In genomic region chr14:102220031-102220430, GRCh38 we compare ENCODE assay signal across 10 cellular contexts.
DNase-seq lines count a peak whose midpoint lies in the region; ATAC-seq lines count a peak whose summit lies in the region.
"Had no signal": no experiment of that assay in that cellular context is flagged by ENCODE, and none has a peak within 500 bp of the region (broad histone marks: within the 10 kb centered on the region; RNA-seq: fewer than 3 reads in every experiment).

No MANE protein-coding gene starts in this region.

- peaks cover 4% of the 10 kb centered on the region for H3K4me1 Mint-ChIP-seq in activated naive CD4-positive, alpha-beta T cell treated with anti-CD3 and anti-CD28 coated beads, Interleukin-2, amount 10 ng/mL, durations not matched to agents 7 days and 5 days
- H3K4me1 Mint-ChIP-seq in activated T-helper 2 cell treated with anti-CD3 and anti-CD28 coated beads, Interferon-gamma antibody, Interleukin-2, Interleukin-4, amounts not matched to agents 10 μg/mL and 5 μg/mL and 100 μg/mL, durations not matched to agents 14 hours and 24 hours and 36 hours (ENCODE audit: low read depth), result peaks cover 1% of the 10 kb centered on the region

- H3K27me3 Mint-ChIP-seq in activated naive CD4-positive, alpha-beta T cell treated with anti-CD3 and anti-CD28 coated beads, Interleukin-2, amount 10 ng/mL, durations not matched to agents 7 days and 5 days, result no peaks in the 10 kb centered on the region
- no peaks in the 10 kb centered on the region for H3K27me3 Mint-ChIP-seq in activated T-helper 2 cell treated with anti-CD3 and anti-CD28 coated beads, Interferon-gamma antibody, Interleukin-2, Interleukin-4, amounts not matched to agents 10 μg/mL and 5 μg/mL and 100 μg/mL, durations not matched to agents 14 hours and 24 hours and 36 hours (ENCODE audit: low read depth)

- no peak overlapping the region for H3K4me3 Mint-ChIP-seq in activated naive CD4-positive, alpha-beta T cell treated with anti-CD3 and anti-CD28 coated beads, Interleukin-2, amount 10 ng/mL, durations not matched to agents 7 days and 5 days
- no peak overlapping the region for H3K4me3 Mint-ChIP-seq in activated T-helper 2 cell treated with anti-CD3 and anti-CD28 coated beads, Interferon-gamma antibody, Interleukin-2, Interleukin-4, amounts not matched to agents 10 μg/mL and 5 μg/mL and 100 μg/mL, durations not matched to agents 14 hours and 24 hours and 36 hours (ENCODE audit: low read depth)

- peak; percentile 98 for ATAC-seq in GM21786 (IDR thresholded peaks at IDR 0.05; ENCODE audit: unreplicated experiment)
- peak; percentile 87 for ATAC-seq in HG03460 (IDR thresholded peaks at IDR 0.05; ENCODE audit: unreplicated experiment)
- no peak for ATAC-seq in stimulated activated naive CD8-positive, alpha-beta T cell treated with anti-CD3 and anti-CD28 coated beads, Interleukin-15, Interleukin-2, amounts not matched to agents 100 U/mL and 50 U/mL, for 24 hours
- no peak for ATAC-seq in Right ventricle myocardium superior (ENCODE audit: poor library complexity)

- CTCF ChIA-PET in activated naive CD4-positive, alpha-beta T cell treated with anti-CD3 and anti-CD28 coated beads, Interleukin-2, amount 10 ng/mL, durations not matched to agents 7 days and 5 days (lab: Charles Lee), result no interaction called here

- H3K36me3 Mint-ChIP-seq in activated naive CD4-positive, alpha-beta T cell treated with anti-CD3 and anti-CD28 coated beads, Interleukin-2, amount 10 ng/mL, durations not matched to agents 7 days and 5 days, result peaks cover 4% of the 10 kb centered on the region
- peaks cover 3% of the 10 kb centered on the region for H3K36me3 Mint-ChIP-seq in activated T-helper 2 cell treated with anti-CD3 and anti-CD28 coated beads, Interferon-gamma antibody, Interleukin-2, Interleukin-4, amounts not matched to agents 10 μg/mL and 5 μg/mL and 100 μg/mL, durations not matched to agents 14 hours and 24 hours and 36 hours (ENCODE audit: low read depth)

- H3K27ac Mint-ChIP-seq in activated naive CD4-positive, alpha-beta T cell treated with anti-CD3 and anti-CD28 coated beads, Interleukin-2, amount 10 ng/mL, durations not matched to agents 7 days and 5 days, result no peak overlapping the region
- no peak overlapping the region for H3K27ac Mint-ChIP-seq in activated T-helper 2 cell treated with anti-CD3 and anti-CD28 coated beads, Interferon-gamma antibody, Interleukin-2, Interleukin-4, amounts not matched to agents 10 μg/mL and 5 μg/mL and 100 μg/mL, durations not matched to agents 14 hours and 24 hours and 36 hours

- DNase-seq in activated naive CD4-positive, alpha-beta T cell treated with anti-CD3 and anti-CD28 coated beads, Interleukin-2, amount 10 ng/mL, durations not matched to agents 7 days and 5 days, result peak; percentile 18
- DNase-seq in activated naive CD4-positive, alpha-beta T cell (lab: John Stamatoyannopoulos, UW), result no peak
- DNase-seq in stimulated activated naive CD8-positive, alpha-beta T cell treated with anti-CD3 and anti-CD28 coated beads, Interleukin-15, Interleukin-2, amounts not matched to agents 100 U/mL and 50 U/mL, for 24 hours, result peak; percentile 14
- DNase-seq in NCI-H1417 (lab: John Stamatoyannopoulos, UW), result no peak
- no peak for DNase-seq in Right ventricle myocardium superior
- no peak for DNase-seq in activated T-helper 2 cell treated with anti-CD3 and anti-CD28 coated beads, Interferon-gamma antibody, Interleukin-2, Interleukin-4, amounts not matched to agents 10 μg/mL and 5 μg/mL and 100 μg/mL, durations not matched to agents 14 hours and 24 hours and 36 hours (ENCODE audit: low spot score)
- DNase-seq: activated gamma-delta T cell treated with Interleukin-2 at 50 U/mL for 16 hours, NCI-H1092 treated with DMSO at 0.1 percent for 48 hours had no signal

- H3K9me3 Mint-ChIP-seq in activated naive CD4-positive, alpha-beta T cell treated with anti-CD3 and anti-CD28 coated beads, Interleukin-2, amount 10 ng/mL, durations not matched to agents 7 days and 5 days, result no peaks in the 10 kb centered on the region
- no peaks in the 10 kb centered on the region for H3K9me3 Mint-ChIP-seq in activated T-helper 2 cell treated with anti-CD3 and anti-CD28 coated beads, Interferon-gamma antibody, Interleukin-2, Interleukin-4, amounts not matched to agents 10 μg/mL and 5 μg/mL and 100 μg/mL, durations not matched to agents 14 hours and 24 hours and 36 hours

- intact Hi-C loops in Right ventricle myocardium superior (cut with DNase I), result no loop called here
- intact Hi-C loops in activated T-helper 2 cell treated with anti-CD3 and anti-CD28 coated beads, Interferon-gamma antibody, Interleukin-2, Interleukin-4, amounts not matched to agents 10 μg/mL and 5 μg/mL and 100 μg/mL, durations not matched to agents 14 hours and 24 hours and 36 hours (cut with micrococcal nuclease), result no loop called here

Comparison
In these comparisons a context has a peak if more than half of its experiments do, and no peak if none do; other contexts are left out.
1. DNase-seq: peak in activated naive CD4-positive, alpha-beta T cell treated with anti-CD3 and anti-CD28 coated beads, Interleukin-2, amount 10 ng/mL, durations not matched to agents 7 days and 5 days (single experiment) and stimulated activated naive CD8-positive, alpha-beta T cell treated with anti-CD3 and anti-CD28 coated beads, Interleukin-15, Interleukin-2, amounts not matched to agents 100 U/mL and 50 U/mL, for 24 hours (single experiment); none in activated naive CD4-positive, alpha-beta T cell (0 of 4), NCI-H1417 (0 of 3), Right ventricle myocardium superior (single experiment) and activated T-helper 2 cell treated with anti-CD3 and anti-CD28 coated beads, Interferon-gamma antibody, Interleukin-2, Interleukin-4, amounts not matched to agents 10 μg/mL and 5 μg/mL and 100 μg/mL, durations not matched to agents 14 hours and 24 hours and 36 hours (single experiment).
2. ATAC-seq: peak in GM21786 (single experiment) and HG03460 (single experiment); none in stimulated activated naive CD8-positive, alpha-beta T cell treated with anti-CD3 and anti-CD28 coated beads, Interleukin-15, Interleukin-2, amounts not matched to agents 100 U/mL and 50 U/mL, for 24 hours (single experiment) and Right ventricle myocardium superior (single experiment).